Comparison of ENCODE assay signal across 30 cellular contexts in the genomic region with DNA sequence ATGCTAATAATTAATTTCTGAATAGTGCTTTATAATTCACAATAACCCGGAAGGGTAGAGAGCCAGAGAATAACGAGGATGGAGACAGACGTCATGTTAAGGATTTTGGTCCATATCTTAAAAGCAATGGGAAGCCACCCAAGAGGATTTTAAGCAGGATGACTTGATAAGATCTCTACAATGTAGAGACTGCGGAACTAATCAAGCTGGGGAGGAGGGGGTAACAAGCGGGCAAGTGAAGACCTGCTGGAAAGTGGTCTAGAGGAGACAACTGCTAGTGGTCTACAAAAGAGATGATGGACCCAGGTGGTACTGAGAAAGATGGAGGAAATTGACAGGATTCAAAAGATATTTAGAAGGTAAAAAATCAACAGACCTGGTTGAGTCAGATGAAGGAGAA.
DNase-seq lines count a peak whose midpoint lies in the region; ATAC-seq lines count a peak whose summit lies in the region.
"Had no signal": no experiment of that assay in that cellular context is flagged by ENCODE, and none has a peak within 500 bp of the region (broad histone marks: within the 10 kb centered on the region; RNA-seq: fewer than 3 reads in every experiment).

No MANE protein-coding gene starts in this region.

- no peaks in the 10 kb centered on the region for H3K27me3 Mint-ChIP-seq in T-helper 1 cell treated with Interleukin-12 subunit alpha and Interleukin-12 subunit beta and Interleukin-4 antibody, amounts not matched to agents 30 μg/mL and 1 μg/mL, for 36 hours (ENCODE audit: low read depth)
- H3K27me3 Mint-ChIP-seq in activated naive CD4-positive, alpha-beta T cell treated with anti-CD3 and anti-CD28 coated beads, Interleukin-2, amount 50 U/mL, for 24 hours: no peaks in the 10 kb centered on the region
- no peaks in the 10 kb centered on the region for H3K27me3 Mint-ChIP-seq in central memory CD8-positive, alpha-beta T cell
- no peaks in the 10 kb centered on the region for H3K27me3 Mint-ChIP-seq in stimulated activated naive B cell treated with anti-CD40 and anti-IgM and Interleukin-4, amounts not matched to agents 10 μg/mL and 1 μg/mL and 100 μg/mL, for 72 hours
- H3K27me3 Mint-ChIP-seq: activated T-helper 17 cell treated with anti-CD3 and anti-CD28 coated beads, Interleukin-2, amount 50 U/mL, for 72 hours; brain had no signal

- peak overlapping the region; percentile 1 for H3K27ac Mint-ChIP-seq in T-helper 1 cell treated with Interleukin-12 subunit alpha and Interleukin-12 subunit beta and Interleukin-4 antibody, amounts not matched to agents 30 μg/mL and 1 μg/mL, for 36 hours
- peak overlapping the region; percentile 87 for H3K27ac Mint-ChIP-seq in activated naive CD4-positive, alpha-beta T cell treated with anti-CD3 and anti-CD28 coated beads, Interleukin-2, amount 50 U/mL, for 24 hours
- peak overlapping the region; percentile 50 for H3K27ac Mint-ChIP-seq in central memory CD8-positive, alpha-beta T cell (ENCODE audit: low read depth)
- peak overlapping the region; percentile 63 for H3K27ac Mint-ChIP-seq in stimulated activated naive B cell treated with anti-CD40 and anti-IgM and Interleukin-4, amounts not matched to agents 10 μg/mL and 1 μg/mL and 100 μg/mL, for 72 hours
- H3K27ac Mint-ChIP-seq: activated T-helper 17 cell treated with anti-CD3 and anti-CD28 coated beads, Interleukin-2, amount 50 U/mL, for 72 hours; brain had no signal

- no peaks in the 10 kb centered on the region for H3K9me3 Mint-ChIP-seq in T-helper 1 cell treated with Interleukin-12 subunit alpha and Interleukin-12 subunit beta and Interleukin-4 antibody, amounts not matched to agents 30 μg/mL and 1 μg/mL, for 36 hours
- no peaks in the 10 kb centered on the region for H3K9me3 Mint-ChIP-seq in activated naive CD4-positive, alpha-beta T cell treated with anti-CD3 and anti-CD28 coated beads, Interleukin-2, amount 50 U/mL, for 24 hours
- no peaks in the 10 kb centered on the region for H3K9me3 Mint-ChIP-seq in central memory CD8-positive, alpha-beta T cell
- H3K9me3 Mint-ChIP-seq in stimulated activated naive B cell treated with anti-CD40 and anti-IgM and Interleukin-4, amounts not matched to agents 10 μg/mL and 1 μg/mL and 100 μg/mL, for 72 hours: no peaks in the 10 kb centered on the region
- H3K9me3 Mint-ChIP-seq: activated T-helper 17 cell treated with anti-CD3 and anti-CD28 coated beads, Interleukin-2, amount 50 U/mL, for 72 hours; brain had no signal

- no peak for DNase-seq in T-helper 1 cell
- no peak for DNase-seq in activated naive CD4-positive, alpha-beta T cell (lab: John Stamatoyannopoulos, UW)
- DNase-seq in central memory CD8-positive, alpha-beta T cell (ENCODE audit: low spot score in 2 of 2): no peak
- no peak for DNase-seq in stimulated activated naive B cell treated with anti-CD40 and anti-IgM and Interleukin-4, amounts not matched to agents 10 μg/mL and 1 μg/mL and 100 μg/mL, for 72 hours
- DNase-seq: activated CD4-positive, CD25-positive, alpha-beta regulatory T cell treated with anti-CD3 and anti-CD28 coated beads, Interleukin-2, amount 50 U/mL, for 72 hours; amniotic stem cell; Calu3; DMS79; esophagus squamous epithelium; foreskin keratinocyte; HCEC 1CT; heart left ventricle; left ventricle myocardium superior; MG63; NCI-H1105; NCI-H187; NCI-H82; occipital lobe; psoas muscle; sigmoid colon; stimulated activated CD4-positive, alpha-beta T cell treated with anti-CD3 and anti-CD28 coated beads, Interleukin-12 subunit alpha, Interleukin-12 subunit beta, amount 100 ng/mL, for 4 hours; stimulated activated CD4-positive, alpha-beta T cell treated with anti-CD3 and anti-CD28 coated beads, Interleukin-4, amount 100 ng/mL, for 24 hours; substantia nigra; trophoblast cell had no signal

- ATAC-seq in central memory CD8-positive, alpha-beta T cell (replicated peaks; ENCODE audit: extremely low read depth, poor library complexity, severe bottlenecking): no peak
- no peak for ATAC-seq in stimulated activated naive B cell treated with anti-CD40 and anti-IgM and Interleukin-4, amounts not matched to agents 10 μg/mL and 1 μg/mL and 100 μg/mL, for 72 hours (replicated peaks)
- ATAC-seq in GM19452 (IDR thresholded peaks at IDR 0.05; ENCODE audit: unreplicated experiment): no peak
- ATAC-seq in HG02678 (IDR thresholded peaks at IDR 0.05; ENCODE audit: unreplicated experiment): no peak
- ATAC-seq: activated T-helper 17 cell treated with anti-CD3 and anti-CD28 coated beads, Interleukin-2, amount 50 U/mL, for 72 hours; foreskin keratinocyte; heart left ventricle; left ventricle myocardium superior; psoas muscle had no signal

- no peak overlapping the region for H3K4me3 Mint-ChIP-seq in T-helper 1 cell treated with Interleukin-12 subunit alpha and Interleukin-12 subunit beta and Interleukin-4 antibody, amounts not matched to agents 30 μg/mL and 1 μg/mL, for 36 hours
- H3K4me3 Mint-ChIP-seq in activated naive CD4-positive, alpha-beta T cell treated with anti-CD3 and anti-CD28 coated beads, Interleukin-2, amount 50 U/mL, for 24 hours: no peak overlapping the region
- H3K4me3 Mint-ChIP-seq in central memory CD8-positive, alpha-beta T cell: no peak overlapping the region
- H3K4me3 Mint-ChIP-seq in stimulated activated naive B cell treated with anti-CD40 and anti-IgM and Interleukin-4, amounts not matched to agents 10 μg/mL and 1 μg/mL and 100 μg/mL, for 72 hours: no peak overlapping the region
- H3K4me3 Mint-ChIP-seq: brain had no signal

- peaks cover 23% of the 10 kb centered on the region for H3K36me3 Mint-ChIP-seq in T-helper 1 cell treated with Interleukin-12 subunit alpha and Interleukin-12 subunit beta and Interleukin-4 antibody, amounts not matched to agents 30 μg/mL and 1 μg/mL, for 36 hours (ENCODE audit: low read depth)
- peaks cover 7% of the 10 kb centered on the region for H3K36me3 Mint-ChIP-seq in activated naive CD4-positive, alpha-beta T cell treated with anti-CD3 and anti-CD28 coated beads, Interleukin-2, amount 50 U/mL, for 24 hours
- H3K36me3 Mint-ChIP-seq in central memory CD8-positive, alpha-beta T cell (ENCODE audit: insufficient read depth): peaks cover 4% of the 10 kb centered on the region
- H3K36me3 Mint-ChIP-seq in stimulated activated naive B cell treated with anti-CD40 and anti-IgM and Interleukin-4, amounts not matched to agents 10 μg/mL and 1 μg/mL and 100 μg/mL, for 72 hours: peaks cover 10 to 12% of the 10 kb centered on the region in 2 donors

- H3K4me1 Mint-ChIP-seq in T-helper 1 cell treated with Interleukin-12 subunit alpha and Interleukin-12 subunit beta and Interleukin-4 antibody, amounts not matched to agents 30 μg/mL and 1 μg/mL, for 36 hours (ENCODE audit: low read depth): peaks cover 64% of the 10 kb centered on the region
- peaks cover 68% of the 10 kb centered on the region for H3K4me1 Mint-ChIP-seq in activated naive CD4-positive, alpha-beta T cell treated with anti-CD3 and anti-CD28 coated beads, Interleukin-2, amount 50 U/mL, for 24 hours
- H3K4me1 Mint-ChIP-seq in central memory CD8-positive, alpha-beta T cell: peaks cover 41% of the 10 kb centered on the region
- peaks cover 26 to 36% of the 10 kb centered on the region in 2 donors for H3K4me1 Mint-ChIP-seq in stimulated activated naive B cell treated with anti-CD40 and anti-IgM and Interleukin-4, amounts not matched to agents 10 μg/mL and 1 μg/mL and 100 μg/mL, for 72 hours

Comparison
In these comparisons a context has a peak if more than half of its experiments do, and no peak if none do; other contexts are left out.
1. H3K27ac Mint-ChIP-seq: peak in every context shown above with its lines; median percentile 87 in activated naive CD4-positive, alpha-beta T cell treated with anti-CD3 and anti-CD28 coated beads, Interleukin-2, amount 50 U/mL, for 24 hours; 63 in stimulated activated naive B cell treated with anti-CD40 and anti-IgM and Interleukin-4, amounts not matched to agents 10 μg/mL and 1 μg/mL and 100 μg/mL, for 72 hours; 50 in central memory CD8-positive, alpha-beta T cell; 1 in T-helper 1 cell treated with Interleukin-12 subunit alpha and Interleukin-12 subunit beta and Interleukin-4 antibody, amounts not matched to agents 30 μg/mL and 1 μg/mL, for 36 hours.